ENCODE assay signal across 21 cellular contexts in genomic region chr12:109991586-109991985, GRCh38. TPM values are rescaled to one million over a fixed set of nuclear protein-coding genes. Genes with fewer than 3 reads are reported as not detected.
DNase-seq lines count a peak whose midpoint lies in the region; ATAC-seq lines count a peak whose summit lies in the region.
"Had no signal": no experiment of that assay in that cellular context is flagged by ENCODE, and none has a peak within 500 bp of the region (broad histone marks: within the 10 kb centered on the region; RNA-seq: fewer than 3 reads in every experiment).

No MANE protein-coding gene starts in this region.

- no peaks in the 10 kb centered on the region for H3K9me3 ChIP-seq in T-helper 17 cell (ENCODE audit: control insufficient read depth, low read length, poor library complexity, severe bottlenecking)
- H3K9me3 ChIP-seq: A549, SJCRH30 had no signal

- no peak for DNase-seq in activated naive CD8-positive, alpha-beta T cell treated with anti-CD3 and anti-CD28 coated beads for 36 hours
- DNase-seq in T-helper 17 cell (no peak), immature natural killer cell (no peak), NCI-H1092 treated with DMSO at 0.1 percent for 48 hours (lab: John Stamatoyannopoulos, UW) (no peak), AML-193 (lab: John Stamatoyannopoulos, UW) (no peak)
- DNase-seq in stimulated activated naive B cell treated with anti-CD40 and anti-IgM and Interleukin-4, amounts not matched to agents 10 μg/mL and 1 μg/mL and 100 μg/mL, for 72 hours: no peak
- DNase-seq: CD4-positive, CD25-positive, alpha-beta regulatory T cell; COR-L47; DMS79; GM23248; H9; HFFc6; NCI-H1092; NCI-H2081; NCI-H2171 treated with DMSO at 0.1 percent for 48 hours; NCI-H526; OCI-M1; SJCRH30 had no signal

- H3K4me3 Mint-ChIP-seq in activated naive CD8-positive, alpha-beta T cell: no peak overlapping the region
- no peak overlapping the region for H3K4me3 Mint-ChIP-seq in activated naive CD8-positive, alpha-beta T cell treated with anti-CD3 and anti-CD28 coated beads for 36 hours
- H3K4me3 Mint-ChIP-seq in T-helper 17 cell (no peak overlapping the region), immature natural killer cell (no peak overlapping the region)
- H3K4me3 Mint-ChIP-seq in stimulated activated naive B cell treated with anti-CD40 and anti-IgM and Interleukin-4, amounts not matched to agents 10 μg/mL and 1 μg/mL and 100 μg/mL, for 72 hours: no peak overlapping the region
- H3K4me3 Mint-ChIP-seq: H9, HFFc6 had no signal

- peaks cover 66% of the 10 kb centered on the region for H3K4me1 Mint-ChIP-seq in activated naive CD8-positive, alpha-beta T cell (ENCODE audit: low read depth)
- peaks cover 58% of the 10 kb centered on the region for H3K4me1 Mint-ChIP-seq in activated naive CD8-positive, alpha-beta T cell treated with anti-CD3 and anti-CD28 coated beads for 36 hours
- H3K4me1 Mint-ChIP-seq in T-helper 17 cell (peaks cover 27% of the 10 kb centered on the region), immature natural killer cell (peaks cover 50 to 60% of the 10 kb centered on the region in 2 donors)
- H3K4me1 Mint-ChIP-seq in stimulated activated naive B cell treated with anti-CD40 and anti-IgM and Interleukin-4, amounts not matched to agents 10 μg/mL and 1 μg/mL and 100 μg/mL, for 72 hours: peaks cover 17 to 45% of the 10 kb centered on the region in 2 donors

- H3K27me3 Mint-ChIP-seq in activated naive CD8-positive, alpha-beta T cell: no peaks in the 10 kb centered on the region
- H3K27me3 Mint-ChIP-seq in activated naive CD8-positive, alpha-beta T cell treated with anti-CD3 and anti-CD28 coated beads for 36 hours: no peaks in the 10 kb centered on the region
- H3K27me3 Mint-ChIP-seq in T-helper 17 cell (no peaks in the 10 kb centered on the region), immature natural killer cell (ENCODE audit: low read depth in 3 of 3) (peaks cover 0 to 8% (median 0%) of the 10 kb centered on the region in 3 donors)
- no peaks in the 10 kb centered on the region for H3K27me3 Mint-ChIP-seq in stimulated activated naive B cell treated with anti-CD40 and anti-IgM and Interleukin-4, amounts not matched to agents 10 μg/mL and 1 μg/mL and 100 μg/mL, for 72 hours
- H3K27me3 Mint-ChIP-seq: CD4-positive, CD25-positive, alpha-beta regulatory T cell had no signal

- no peaks in the 10 kb centered on the region for H3K9me3 Mint-ChIP-seq in activated naive CD8-positive, alpha-beta T cell (ENCODE audit: low read depth)
- no peaks in the 10 kb centered on the region for H3K9me3 Mint-ChIP-seq in activated naive CD8-positive, alpha-beta T cell treated with anti-CD3 and anti-CD28 coated beads for 36 hours
- H3K9me3 Mint-ChIP-seq in immature natural killer cell: no peaks in the 10 kb centered on the region
- no peaks in the 10 kb centered on the region for H3K9me3 Mint-ChIP-seq in stimulated activated naive B cell treated with anti-CD40 and anti-IgM and Interleukin-4, amounts not matched to agents 10 μg/mL and 1 μg/mL and 100 μg/mL, for 72 hours
- H3K9me3 Mint-ChIP-seq: CD4-positive, CD25-positive, alpha-beta regulatory T cell; H9; HFFc6 had no signal

- ATAC-seq in T-helper 17 cell (no peak), HG02981 (IDR thresholded peaks at IDR 0.05; ENCODE audit: unreplicated experiment) (no peak)
- ATAC-seq in stimulated activated naive B cell treated with anti-CD40 and anti-IgM and Interleukin-4, amounts not matched to agents 10 μg/mL and 1 μg/mL and 100 μg/mL, for 72 hours (replicated peaks): no peak
- ATAC-seq: A549 had no signal

- H3K27ac Mint-ChIP-seq in activated naive CD8-positive, alpha-beta T cell: peak overlapping the region; percentile 41
- no peak overlapping the region for H3K27ac Mint-ChIP-seq in activated naive CD8-positive, alpha-beta T cell treated with anti-CD3 and anti-CD28 coated beads for 36 hours
- peak overlapping the region; percentile 16 for H3K27ac Mint-ChIP-seq in T-helper 17 cell
- H3K27ac Mint-ChIP-seq in immature natural killer cell: peak overlapping the region in 5 of 6 donors; percentile 15 to 50 (median 48)
- H3K27ac Mint-ChIP-seq in stimulated activated naive B cell treated with anti-CD40 and anti-IgM and Interleukin-4, amounts not matched to agents 10 μg/mL and 1 μg/mL and 100 μg/mL, for 72 hours: peak overlapping the region; percentile 31
- H3K27ac Mint-ChIP-seq: H9, HFFc6 had no signal

- H3K36me3 Mint-ChIP-seq in activated naive CD8-positive, alpha-beta T cell: peaks cover 6% of the 10 kb centered on the region
- H3K36me3 Mint-ChIP-seq in activated naive CD8-positive, alpha-beta T cell treated with anti-CD3 and anti-CD28 coated beads for 36 hours: peaks cover 41% of the 10 kb centered on the region
- H3K36me3 Mint-ChIP-seq in T-helper 17 cell (ENCODE audit: low read depth): peaks cover 4% of the 10 kb centered on the region
- peaks cover 0 to 20% (median 17%) of the 10 kb centered on the region in 3 donors for H3K36me3 Mint-ChIP-seq in immature natural killer cell
- H3K36me3 Mint-ChIP-seq in stimulated activated naive B cell treated with anti-CD40 and anti-IgM and Interleukin-4, amounts not matched to agents 10 μg/mL and 1 μg/mL and 100 μg/mL, for 72 hours: peaks cover 13 to 18% of the 10 kb centered on the region in 2 donors

RNA-seq across cellular contexts. Expression of gene GIT2, which starts 4.6 kb away (rescaled TPM):
- 10 to 100 TPM; 50.6 to 51.0 TPM for total RNA-seq in activated naive CD8-positive, alpha-beta T cell treated with anti-CD3 and anti-CD28 coated beads for 36 hours
- 10 to 100 TPM; 84.9 to 95.9 TPM for total RNA-seq in T-helper 17 cell
- 10 to 100 TPM; 54.6 to 100.0 (median 68.7) TPM for polyA plus RNA-seq in immature natural killer cell

RNA-seq across cellular contexts. Expression of gene ANKRD13A, which starts 7.6 kb away (rescaled TPM):
- 10 to 100 TPM; 36.8 to 43.6 TPM for total RNA-seq in activated naive CD8-positive, alpha-beta T cell treated with anti-CD3 and anti-CD28 coated beads for 36 hours
- total RNA-seq in T-helper 17 cell: 10 to 100 TPM; 78.8 to 87.5 TPM
- polyA plus RNA-seq in immature natural killer cell: 10 to 100 TPM; 39.8 to 62.9 (median 40.8) TPM

RNA-seq across cellular contexts. Expression of gene C12orf76, which starts 56.7 kb away (rescaled TPM):
- 1 to 10 TPM; 6.6 to 7.3 TPM for total RNA-seq in activated naive CD8-positive, alpha-beta T cell treated with anti-CD3 and anti-CD28 coated beads for 36 hours
- 10 to 100 TPM; 12.7 to 20.2 TPM for total RNA-seq in T-helper 17 cell
- 10 to 100 TPM in 2 of 3 donors, 1 to 10 TPM in 1; 9.8 to 17.7 (median 13.6) TPM for polyA plus RNA-seq in immature natural killer cell
